Comparison of ENCODE assay signal across 25 cellular contexts in genomic region chr9:106843361-106843760, GRCh38.
"Had no signal": no experiment of that assay in that cellular context is flagged by ENCODE, and none has a peak within 500 bp of the region (broad histone marks: within the 10 kb centered on the region; RNA-seq: fewer than 3 reads in every experiment).

No MANE protein-coding gene starts in this region.

- H3K27me3 Mint-ChIP-seq: effector memory CD8-positive, alpha-beta T cell; memory B cell; stimulated activated memory B cell treated with anti-CD40 and anti-IgM and Interleukin-4, amounts not matched to agents 10 μg/mL and 1 μg/mL and 100 μg/mL, for 72 hours; stimulated activated naive CD8-positive, alpha-beta T cell treated with anti-CD3 and anti-CD28 coated beads, Interleukin-15, Interleukin-2, amounts not matched to agents 100 ng/mL and 50 ng/mL, for 24 hours had no signal

- H3K4me3 Mint-ChIP-seq: effector memory CD8-positive, alpha-beta T cell; memory B cell; naive B cell; nephron; stimulated activated memory B cell treated with anti-CD40 and anti-IgM and Interleukin-4, amounts not matched to agents 10 μg/mL and 1 μg/mL and 100 μg/mL, for 72 hours; stimulated activated naive CD8-positive, alpha-beta T cell treated with anti-CD3 and anti-CD28 coated beads, Interleukin-15, Interleukin-2, amounts not matched to agents 100 ng/mL and 50 ng/mL, for 24 hours had no signal

- H3K9me3 Mint-ChIP-seq: nephron; stimulated activated memory B cell treated with anti-CD40 and anti-IgM and Interleukin-4, amounts not matched to agents 10 μg/mL and 1 μg/mL and 100 μg/mL, for 72 hours had no signal

- H3K27ac ChIP-seq: esophagus squamous epithelium, foreskin keratinocyte, hepatocyte, left ventricle myocardium inferior, lower lobe of right lung, parathyroid adenoma, prostate gland, right lobe of liver, spleen, tibial artery, upper lobe of left lung, vagina had no signal

- DNase-seq: effector memory CD8-positive, alpha-beta T cell; esophagus squamous epithelium; foreskin keratinocyte; head of caudate nucleus; kidney; left cardiac atrium; left ventricle myocardium inferior; lower lobe of right lung; midbrain; naive B cell; right lobe of liver; spleen; stimulated activated CD4-positive, alpha-beta T cell treated with anti-CD3 and anti-CD28 coated beads, Interleukin-15, amount 100 ng/mL, for 24 hours; stimulated activated CD4-positive, alpha-beta T cell treated with anti-CD3 and anti-CD28 coated beads, Interleukin-1b, Interleukin-23, amount 100 ng/mL, for 48 hours; stimulated activated CD4-positive, alpha-beta T cell treated with anti-CD3 and anti-CD28 coated beads, Interleukin-4, amount 100 ng/mL, for 24 hours; tibial artery; upper lobe of left lung had no signal

- H3K36me3 Mint-ChIP-seq: memory B cell; naive B cell; stimulated activated memory B cell treated with anti-CD40 and anti-IgM and Interleukin-4, amounts not matched to agents 10 μg/mL and 1 μg/mL and 100 μg/mL, for 72 hours had no signal

- H3K9me3 ChIP-seq: esophagus squamous epithelium, left ventricle myocardium inferior, lower lobe of right lung, prostate gland, right lobe of liver, spleen, tibial artery, upper lobe of left lung, vagina had no signal

- H3K9ac ChIP-seq: parathyroid adenoma had no signal

- H3K27ac Mint-ChIP-seq: effector memory CD8-positive, alpha-beta T cell; memory B cell; naive B cell; nephron; stimulated activated memory B cell treated with anti-CD40 and anti-IgM and Interleukin-4, amounts not matched to agents 10 μg/mL and 1 μg/mL and 100 μg/mL, for 72 hours; stimulated activated naive CD8-positive, alpha-beta T cell treated with anti-CD3 and anti-CD28 coated beads, Interleukin-15, Interleukin-2, amounts not matched to agents 100 ng/mL and 50 ng/mL, for 24 hours had no signal

- H3K4me1 ChIP-seq: esophagus squamous epithelium, left ventricle myocardium inferior, lower lobe of right lung, parathyroid adenoma, prostate gland, right lobe of liver, spleen, tibial artery, upper lobe of left lung, vagina had no signal

- H3K4me2 ChIP-seq: hepatocyte had no signal

- H3K27me3 ChIP-seq: esophagus squamous epithelium, foreskin keratinocyte, hepatocyte, right lobe of liver, spleen, tibial artery, upper lobe of left lung, vagina had no signal

- ATAC-seq: effector memory CD8-positive, alpha-beta T cell; foreskin keratinocyte; left cardiac atrium; lower lobe of right lung; right lobe of liver; stimulated activated memory B cell treated with anti-CD40 and anti-IgM and Interleukin-4, amounts not matched to agents 10 μg/mL and 1 μg/mL and 100 μg/mL, for 72 hours had no signal

- H3K4me1 Mint-ChIP-seq: memory B cell; naive B cell; nephron; stimulated activated memory B cell treated with anti-CD40 and anti-IgM and Interleukin-4, amounts not matched to agents 10 μg/mL and 1 μg/mL and 100 μg/mL, for 72 hours had no signal

- H3K79me2 ChIP-seq: hepatocyte, parathyroid adenoma had no signal

- H3K36me3 ChIP-seq: esophagus squamous epithelium, left ventricle myocardium inferior, lower lobe of right lung, prostate gland, right lobe of liver, spleen, tibial artery, upper lobe of left lung, vagina had no signal

- H2AFZ ChIP-seq: hepatocyte, parathyroid adenoma had no signal

- H3K4me3 ChIP-seq: esophagus squamous epithelium, hepatocyte, left ventricle myocardium inferior, lower lobe of right lung, prostate gland, right lobe of liver, spleen, tibial artery, upper lobe of left lung, vagina had no signal
